In genomic region chr2:69652206-69652605, GRCh38 we compare ENCODE assay signal across 10 cellular contexts. TPM values are rescaled to one million over a fixed set of nuclear protein-coding genes. Genes with fewer than 3 reads are reported as not detected.
DNase-seq lines count a peak whose midpoint lies in the region; ATAC-seq and TF ChIP-seq lines count a peak whose summit lies in the region.
"Had no signal": no experiment of that assay in that cellular context is flagged by ENCODE, and none has a peak within 500 bp of the region (broad histone marks: within the 10 kb centered on the region; RNA-seq: fewer than 3 reads in every experiment).

No MANE protein-coding gene starts in this region.

- no peak for ATAC-seq in activated naive CD8-positive, alpha-beta T cell treated with anti-CD3 and anti-CD28 coated beads, Interleukin-2, amount 50 U/mL, for 24 hours

- no peaks in the 10 kb centered on the region for H3K27me3 ChIP-seq in SJSA1 (replicated peaks)
- no peaks in the 10 kb centered on the region for H3K27me3 ChIP-seq in esophagus (ENCODE audit: control insufficient read depth in 1 of 2, insufficient read depth in 2 of 2, low read length in 2 of 2)
- H3K27me3 ChIP-seq in ascending aorta: no peaks in the 10 kb centered on the region

- H3K4me3 ChIP-seq in SJSA1 (no peak overlapping the region), esophagus (ENCODE audit: low read depth in 1 of 2, low read length in 2 of 2) (no peak overlapping the region), ascending aorta (no peak overlapping the region)

- intact Hi-C loops in ascending aorta (cut with DNase I): no loop called here

- H3K36me3 Mint-ChIP-seq in activated naive CD8-positive, alpha-beta T cell: peaks cover 3% of the 10 kb centered on the region
- H3K36me3 Mint-ChIP-seq in activated naive CD8-positive, alpha-beta T cell treated with anti-CD3 and anti-CD28 coated beads, Interleukin-2, amount 50 U/mL, for 24 hours (ENCODE audit: low read depth): no peaks in the 10 kb centered on the region

- peaks cover 54% of the 10 kb centered on the region for H3K4me1 Mint-ChIP-seq in activated naive CD8-positive, alpha-beta T cell (ENCODE audit: low read depth)
- H3K4me1 Mint-ChIP-seq in activated naive CD8-positive, alpha-beta T cell treated with anti-CD3 and anti-CD28 coated beads, Interleukin-2, amount 50 U/mL, for 24 hours: peaks cover 43% of the 10 kb centered on the region

- no peaks in the 10 kb centered on the region for H3K27me3 Mint-ChIP-seq in activated naive CD8-positive, alpha-beta T cell
- peaks cover 2% of the 10 kb centered on the region for H3K27me3 Mint-ChIP-seq in activated naive CD8-positive, alpha-beta T cell treated with anti-CD3 and anti-CD28 coated beads, Interleukin-2, amount 50 U/mL, for 24 hours

- TF ChIP-seq CTCF in ascending aorta (IDR thresholded peaks at IDR 0.05): no peak

- H3K9me3 ChIP-seq in SJSA1 (replicated peaks) (no peaks in the 10 kb centered on the region), esophagus (ENCODE audit: control insufficient read depth in 2 of 2, insufficient read depth in 1 of 2, low read depth in 1 of 2, low read length in 1 of 2) (no peaks in the 10 kb centered on the region), ascending aorta (no peaks in the 10 kb centered on the region)

- DNase-seq in activated naive CD8-positive, alpha-beta T cell treated with anti-CD3 and anti-CD28 coated beads, Interleukin-2, amount 50 U/mL, for 24 hours: no peak
- DNase-seq in SJSA1 (ENCODE audit: low read depth in 1 of 2, low spot score in 2 of 2) (peak; percentile 76 to 80), stromal cell of bone marrow (ENCODE audit: low read depth) (peak; percentile 52), hippocampal formation (lab: John Stamatoyannopoulos, UW) (no peak), ascending aorta (ENCODE audit: low spot score in 2 of 2) (no peak), HK-2 (ENCODE audit: unreplicated experiment) (no peak)
- DNase-seq: COR-L47, WERI-Rb-1 had no signal

- 64 to 71% methylated on average over 7 of the region's 7 CpGs for WGBS in esophagus, 2 donors

- peak overlapping the region; percentile 20 for H3K4me3 Mint-ChIP-seq in activated naive CD8-positive, alpha-beta T cell
- no peak overlapping the region for H3K4me3 Mint-ChIP-seq in activated naive CD8-positive, alpha-beta T cell treated with anti-CD3 and anti-CD28 coated beads, Interleukin-2, amount 50 U/mL, for 24 hours

- H3K36me3 ChIP-seq in SJSA1: no peaks in the 10 kb centered on the region
- no peaks in the 10 kb centered on the region for H3K36me3 ChIP-seq in esophagus (ENCODE audit: control insufficient read depth in 2 of 2, insufficient read depth in 2 of 2, low read length in 1 of 2)
- peaks cover 0 to 5% of the 10 kb centered on the region in 2 donors for H3K36me3 ChIP-seq in ascending aorta
- H3K36me3 ChIP-seq: WERI-Rb-1 had no signal

- peak overlapping the region; percentile 23 for H3K27ac Mint-ChIP-seq in activated naive CD8-positive, alpha-beta T cell
- H3K27ac Mint-ChIP-seq in activated naive CD8-positive, alpha-beta T cell treated with anti-CD3 and anti-CD28 coated beads, Interleukin-2, amount 50 U/mL, for 24 hours: no peak overlapping the region

- peak overlapping the region; percentile 60 for H3K27ac ChIP-seq in SJSA1
- H3K27ac ChIP-seq in esophagus (ENCODE audit: low read depth in 2 of 2, low read length in 1 of 2): peak overlapping the region; percentile 81 to 85
- no peak overlapping the region for H3K27ac ChIP-seq in ascending aorta
- H3K27ac ChIP-seq: WERI-Rb-1 had no signal

- H3K9me3 Mint-ChIP-seq in activated naive CD8-positive, alpha-beta T cell (ENCODE audit: low read depth): no peaks in the 10 kb centered on the region
- no peaks in the 10 kb centered on the region for H3K9me3 Mint-ChIP-seq in activated naive CD8-positive, alpha-beta T cell treated with anti-CD3 and anti-CD28 coated beads, Interleukin-2, amount 50 U/mL, for 24 hours

- peaks cover 10% of the 10 kb centered on the region for H3K4me1 ChIP-seq in SJSA1 (replicated peaks)
- H3K4me1 ChIP-seq in esophagus (ENCODE audit: control insufficient read depth in 2 of 2, insufficient read depth in 2 of 2, low read length in 1 of 2): no peaks in the 10 kb centered on the region
- no peaks in the 10 kb centered on the region for H3K4me1 ChIP-seq in ascending aorta

RNA-seq across cellular contexts. Expression of gene AAK1, which starts 8.7 kb away (rescaled TPM):
- total RNA-seq in SJSA1 (2014; rRNA removed; shearing (Covaris generic)): 83.8 and 84.9 TPM in 2 replicates
- polyA plus RNA-seq in esophagus: 1 to 10 TPM; 4.4 to 8.4 TPM
- 53.4 TPM for total RNA-seq in ascending aorta

Comparison
In these comparisons a context has a peak if more than half of its experiments do, and no peak if none do; other contexts are left out.
1. DNase-seq: peak in SJSA1 (2 of 2) and stromal cell of bone marrow (single experiment); none in activated naive CD8-positive, alpha-beta T cell treated with anti-CD3 and anti-CD28 coated beads, Interleukin-2, amount 50 U/mL, for 24 hours (single experiment), hippocampal formation (0 of 2), ascending aorta (0 of 2) and HK-2 (single experiment).
2. H3K27ac ChIP-seq: peak in SJSA1 (single experiment) and esophagus (2 of 2); none in ascending aorta (0 of 2).